ENCODE assay signal across 8 cellular contexts in the genomic region with DNA sequence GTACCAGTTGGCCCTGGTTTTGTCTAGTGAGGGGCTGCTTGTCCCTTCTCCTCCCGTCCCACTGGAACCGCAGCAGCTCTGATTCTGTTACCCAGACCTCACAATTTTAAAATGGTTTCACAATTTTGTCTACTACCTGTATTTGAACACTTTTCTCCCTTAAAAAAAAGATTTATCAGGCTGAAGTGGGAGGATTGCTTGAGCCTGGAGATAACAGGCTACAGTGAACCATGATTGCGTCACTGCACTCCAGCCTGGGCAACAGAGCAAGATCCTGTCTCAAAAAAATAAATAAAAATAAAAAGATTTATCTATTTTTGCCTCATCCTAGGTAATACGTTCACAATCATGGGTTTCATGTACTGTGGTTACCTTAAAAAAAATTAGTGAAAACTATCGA. TPM values are rescaled to one million over a fixed set of nuclear protein-coding genes. Genes with fewer than 3 reads are reported as not detected.
DNase-seq lines count a peak whose midpoint lies in the region; TF ChIP-seq lines count a peak whose summit lies in the region.

No MANE protein-coding gene starts in this region.

- H3K4me2 ChIP-seq in BLaER1, result peak overlapping the region; percentile 98
- H3K4me2 ChIP-seq in MM.1S (ENCODE audit: low read depth, low read length), result peak overlapping the region; percentile 80

- H4K20me1 ChIP-seq in BLaER1, result peaks cover 35% of the 10 kb centered on the region
- no peaks in the 10 kb centered on the region for H4K20me1 ChIP-seq in MM.1S (ENCODE audit: insufficient read depth, low read length)

- H3K9me3 ChIP-seq in BLaER1 (no peaks in the 10 kb centered on the region), MM.1S (replicated peaks; ENCODE audit: insufficient read depth, low read length) (no peaks in the 10 kb centered on the region)

- H3K27ac Mint-ChIP-seq in dendritic cell treated with granulocyte-macrophage colony-stimulating factor and Interleukin-4, amounts not matched to agents 40 ng/mL and 50 ng/mL, for 4 days, result peak overlapping the region; percentile 89
- H3K27ac Mint-ChIP-seq in nephron progenitor cell, result peak overlapping the region; percentile 99

- H3K9me3 Mint-ChIP-seq in dendritic cell treated with granulocyte-macrophage colony-stimulating factor and Interleukin-4, amounts not matched to agents 40 ng/mL and 50 ng/mL, for 4 days, result no peaks in the 10 kb centered on the region
- no peaks in the 10 kb centered on the region for H3K9me3 Mint-ChIP-seq in nephron progenitor cell

- no peaks in the 10 kb centered on the region for H3K9me2 ChIP-seq in MM.1S (replicated peaks; ENCODE audit: insufficient read depth, low read length)

- H2AFZ ChIP-seq in MM.1S (ENCODE audit: low read length), result peak overlapping the region; percentile 78

- peaks cover 4% of the 10 kb centered on the region for H3F3A ChIP-seq in MM.1S (ENCODE audit: insufficient read depth, low read length)

- H3K36me3 ChIP-seq in BLaER1, result peaks cover 42% of the 10 kb centered on the region
- H3K36me3 ChIP-seq in MM.1S (replicated peaks; ENCODE audit: insufficient read depth, low read length), result no peaks in the 10 kb centered on the region

- H3K79me2 ChIP-seq in MM.1S (ENCODE audit: low read length), result peaks cover 17% of the 10 kb centered on the region

- DNase-seq in MM.1S (no peak), nephron progenitor cell (no peak), NCI-H146 treated with DMSO at 0.1 percent for 48 hours (lab: John Stamatoyannopoulos, UW; ENCODE audit: unreplicated experiment) (no peak), medulla oblongata (ENCODE audit: extremely low spot score) (no peak), inferior parietal cortex (ENCODE audit: extremely low spot score) (no peak), mesenteric fat pad (ENCODE audit: low spot score) (no peak)

- H3K4me1 Mint-ChIP-seq in dendritic cell treated with granulocyte-macrophage colony-stimulating factor and Interleukin-4, amounts not matched to agents 40 ng/mL and 50 ng/mL, for 4 days (ENCODE audit: low read depth), result peaks cover 40% of the 10 kb centered on the region
- H3K4me1 Mint-ChIP-seq in nephron progenitor cell, result peaks cover 19% of the 10 kb centered on the region

- H3K4me1 ChIP-seq in BLaER1 (peaks cover 38% of the 10 kb centered on the region), MM.1S (ENCODE audit: low read length) (peaks cover 11% of the 10 kb centered on the region)

- peaks cover 4% of the 10 kb centered on the region for H3K27me3 Mint-ChIP-seq in dendritic cell treated with granulocyte-macrophage colony-stimulating factor and Interleukin-4, amounts not matched to agents 40 ng/mL and 50 ng/mL, for 4 days
- no peaks in the 10 kb centered on the region for H3K27me3 Mint-ChIP-seq in nephron progenitor cell (ENCODE audit: low read depth, poor library complexity)

- H3K9ac ChIP-seq in BLaER1 (peak overlapping the region; percentile 89), MM.1S (ENCODE audit: low read length) (peak overlapping the region; percentile 77; the same call in 1 of the 2 replicates)

- H3K36me3 Mint-ChIP-seq in dendritic cell treated with granulocyte-macrophage colony-stimulating factor and Interleukin-4, amounts not matched to agents 40 ng/mL and 50 ng/mL, for 4 days (ENCODE audit: low read depth), result peaks cover 42% of the 10 kb centered on the region
- peaks cover 5% of the 10 kb centered on the region for H3K36me3 Mint-ChIP-seq in nephron progenitor cell (ENCODE audit: low read depth)

- H3K4me3 Mint-ChIP-seq in dendritic cell treated with granulocyte-macrophage colony-stimulating factor and Interleukin-4, amounts not matched to agents 40 ng/mL and 50 ng/mL, for 4 days, result peak overlapping the region; percentile 85
- H3K4me3 Mint-ChIP-seq in nephron progenitor cell, result peak overlapping the region; percentile 94

- H3K4me3 ChIP-seq in BLaER1, result peak overlapping the region; percentile 89
- H3K4me3 ChIP-seq in MM.1S (ENCODE audit: low read length), result peak overlapping the region; percentile 70

- TF ChIP-seq CTCF in MM.1S (IDR thresholded peaks at IDR 0.05; ENCODE audit: low read length) (no peak), nephron progenitor cell (IDR thresholded peaks at IDR 0.05) (no peak)

- intact Hi-C loops in dendritic cell treated with granulocyte-macrophage colony-stimulating factor and Interleukin-4, amounts not matched to agents 40 ng/mL and 50 ng/mL, for 4 days (cut with micrococcal nuclease), result no loop called here

- H3K27ac ChIP-seq in BLaER1, result peak overlapping the region; percentile 87
- H3K27ac ChIP-seq in MM.1S (ENCODE audit: low read length), result peak overlapping the region; percentile 50; the same call in 1 of the 2 replicates

- H3K27me3 ChIP-seq in BLaER1 (no peaks in the 10 kb centered on the region), MM.1S (replicated peaks; ENCODE audit: insufficient read depth, low read length) (no peaks in the 10 kb centered on the region)

RNA-seq across cellular contexts. Expression of gene IRF2BP1, which starts 1.4 kb away (rescaled TPM):
- 14.0 TPM for total RNA-seq in mesenteric fat pad

RNA-seq across cellular contexts. Expression of gene MYPOP, which starts 15.1 kb away (rescaled TPM):
- total RNA-seq in mesenteric fat pad, result 10.2 TPM

RNA-seq across cellular contexts. Expression of gene FOXA3, which starts 23.2 kb away (rescaled TPM):
- not detected for total RNA-seq in mesenteric fat pad

RNA-seq across cellular contexts. Expression of gene SYMPK, which starts 24.4 kb away (rescaled TPM):
- 52.8 TPM for total RNA-seq in mesenteric fat pad

RNA-seq across cellular contexts. Expression of gene NANOS2, which starts 27.3 kb away (rescaled TPM):
- not detected for total RNA-seq in mesenteric fat pad
